In genomic region chr16:89120921-89121351, GRCh38 we compare ENCODE assay signal across 21 cellular contexts. TPM values are rescaled to one million over a fixed set of nuclear protein-coding genes. Genes with fewer than 3 reads are reported as not detected.
A peak's percentile ranks its signal among the peaks of the same experiment; 100 is the strongest.
DNase-seq lines count a peak whose midpoint lies in the region; ATAC-seq and TF ChIP-seq lines count a peak whose summit lies in the region.
"Had no signal": no experiment of that assay in that cellular context is flagged by ENCODE, and none has a peak within 500 bp of the region (broad histone marks: within the 10 kb centered on the region; RNA-seq: fewer than 3 reads in every experiment).

No MANE protein-coding gene starts in this region.

- H3K4me1 Mint-ChIP-seq in activated T-cell treated with anti-CD3 and anti-CD28 coated beads, Interleukin-2, amount 50 U/mL, for 72 hours (ENCODE audit: low read depth): peaks cover 23% of the 10 kb centered on the region
- H3K4me1 Mint-ChIP-seq in glutamatergic neuron (ENCODE audit: low read depth, unreplicated experiment): peaks cover 11% of the 10 kb centered on the region
- no peaks in the 10 kb centered on the region for H3K4me1 Mint-ChIP-seq in Caco-2 (ENCODE audit: low read depth, unreplicated experiment)

- in situ Hi-C loops in GM13977 (cut with MboI; ENCODE audit: low pct_unique_long_range_greater_than_20kb, low sequenced_read_pairs, unreplicated experiment): no loop called here

- H3K27me3 Mint-ChIP-seq in activated T-cell treated with anti-CD3 and anti-CD28 coated beads, Interleukin-2, amount 50 U/mL, for 72 hours (ENCODE audit: low read depth): no peaks in the 10 kb centered on the region
- H3K27me3 Mint-ChIP-seq in glutamatergic neuron (ENCODE audit: unreplicated experiment) (no peaks in the 10 kb centered on the region), Caco-2 (ENCODE audit: insufficient read depth, unreplicated experiment) (no peaks in the 10 kb centered on the region)

- no peak for DNase-seq in activated T-cell treated with anti-CD3 and anti-CD28 coated beads, Interleukin-2, amount 50 U/mL, for 72 hours
- DNase-seq in activated T-cell treated with anti-CD3 and anti-CD28 coated beads, Interleukin-2, amount 50 U/mL, for 48 hours: no peak
- DNase-seq in GM06990 (ENCODE audit: extremely low read depth, insufficient read length) (peak; percentile 10), glutamatergic neuron (peak; percentile 5), posterior vena cava (ENCODE audit: low spot score) (peak; percentile 60), GM13977 (ENCODE audit: low spot score) (no peak), OCI-M1 (lab: John Stamatoyannopoulos, UW) (no peak), Caco-2 (no peak)
- DNase-seq: activated CD4-positive, alpha-beta T cell treated with anti-CD3 and anti-CD28 coated beads, Interleukin-2, amount 50 U/mL, for 4 hours; DMS153; GDM1; IMR-90; NCI-H2171 treated with DMSO at 0.1 percent for 48 hours; NCI-H69; nucleus accumbens; SHP77 had no signal

- CTCF ChIA-PET in Caco-2 (lab: Charles Lee): no interaction called here

- intact Hi-C loops in posterior vena cava (cut with DNase I): no loop called here
- intact Hi-C loops in Caco-2 (cut with micrococcal nuclease; ENCODE audit: unreplicated experiment): no loop called here

- H3K27ac Mint-ChIP-seq in activated T-cell treated with anti-CD3 and anti-CD28 coated beads, Interleukin-2, amount 50 U/mL, for 72 hours: peak overlapping the region; percentile 2
- H3K27ac Mint-ChIP-seq in glutamatergic neuron (ENCODE audit: unreplicated experiment): no peak overlapping the region
- no peak overlapping the region for H3K27ac Mint-ChIP-seq in Caco-2 (ENCODE audit: unreplicated experiment)

- TF ChIP-seq CTCF in GM06990 (IDR thresholded peaks at IDR 0.05; ENCODE audit: insufficient read depth, low read length, poor library complexity, severe bottlenecking) (no peak), glutamatergic neuron (IDR thresholded peaks at IDR 0.05; ENCODE audit: partially characterized antibody, unreplicated experiment) (no peak), GM13977 (IDR thresholded peaks at IDR 0.05; ENCODE audit: extremely low read depth, insufficient read depth, missing control alignments) (no peak), Caco-2 (IDR thresholded peaks at IDR 0.05; ENCODE audit: insufficient read depth in 1 of 2, low read depth in 1 of 2, low read length in 1 of 2, severe bottlenecking in 1 of 2, unreplicated experiment in 1 of 2) (no peak)

- ATAC-seq in activated T-cell treated with anti-CD3 and anti-CD28 coated beads, Interleukin-2, amount 50 U/mL, for 72 hours (replicated peaks in 1 of 2): no peak
- ATAC-seq: left lung had no signal

- H3K4me3 ChIP-seq in GM06990 (replicated peaks; ENCODE audit: low read depth, low read length) (no peak overlapping the region), Caco-2 (ENCODE audit: low read depth, low read length) (no peak overlapping the region)
- H3K4me3 ChIP-seq: BLaER1 treated with 17β-estradiol and CSF1 and Interleukin-3, amounts not matched to agents 10 nM and 100 nM; cardiac muscle cell; left lung; suprapubic skin had no signal

- H3K36me3 ChIP-seq in GM06990 (ENCODE audit: control insufficient read depth, insufficient read depth, low read length) (peaks cover 31% of the 10 kb centered on the region), Caco-2 (ENCODE audit: control insufficient read depth, insufficient read depth, low read length) (peaks cover 5% of the 10 kb centered on the region)

- no peaks in the 10 kb centered on the region for H3K9me3 ChIP-seq in Caco-2
- H3K9me3 ChIP-seq: left lung, suprapubic skin had no signal

- POLR2A ChIA-PET in Caco-2 (lab: Charles Lee): no interaction called here

- BruUV-seq in Caco-2 (replicated peaks; lab: Mats Ljungman, UMichigan): no TSS peak

- H3K36me3 Mint-ChIP-seq in activated T-cell treated with anti-CD3 and anti-CD28 coated beads, Interleukin-2, amount 50 U/mL, for 72 hours (ENCODE audit: insufficient read depth in 2 of 2): peaks cover 8 to 13% of the 10 kb centered on the region in 2 donors
- H3K36me3 Mint-ChIP-seq in glutamatergic neuron (ENCODE audit: unreplicated experiment) (peaks cover 12% of the 10 kb centered on the region), Caco-2 (ENCODE audit: insufficient read depth, unreplicated experiment) (peaks cover 41% of the 10 kb centered on the region)

- no peaks in the 10 kb centered on the region for H3K9me3 Mint-ChIP-seq in activated T-cell treated with anti-CD3 and anti-CD28 coated beads, Interleukin-2, amount 50 U/mL, for 72 hours
- peaks cover 10% of the 10 kb centered on the region for H3K9me3 Mint-ChIP-seq in glutamatergic neuron (ENCODE audit: unreplicated experiment)
- H3K9me3 Mint-ChIP-seq in Caco-2 (ENCODE audit: unreplicated experiment): peaks cover 6% of the 10 kb centered on the region

- H3K27me3 ChIP-seq in GM06990 (replicated peaks; ENCODE audit: control insufficient read depth, insufficient read depth, low read length) (no peaks in the 10 kb centered on the region), Caco-2 (replicated peaks; ENCODE audit: control insufficient read depth, insufficient read depth, low read length) (no peaks in the 10 kb centered on the region)
- H3K27me3 ChIP-seq: BLaER1 treated with 17β-estradiol and CSF1 and Interleukin-3, amounts not matched to agents 10 nM and 100 nM; cardiac muscle cell; left lung; suprapubic skin had no signal

- no peak overlapping the region for H3K4me3 Mint-ChIP-seq in activated T-cell treated with anti-CD3 and anti-CD28 coated beads, Interleukin-2, amount 50 U/mL, for 72 hours
- no peak overlapping the region for H3K4me3 Mint-ChIP-seq in glutamatergic neuron (ENCODE audit: unreplicated experiment)
- H3K4me3 Mint-ChIP-seq in Caco-2 (ENCODE audit: unreplicated experiment): no peak overlapping the region

- no peaks in the 10 kb centered on the region for H3K4me1 ChIP-seq in Caco-2

RNA-seq across cellular contexts. Expression of gene ACSF3, which starts 27.3 kb away (rescaled TPM):
- 10 to 100 TPM; 50.6 to 66.7 TPM for total RNA-seq in activated T-cell treated with anti-CD3 and anti-CD28 coated beads, Interleukin-2, amount 50 U/mL, for 72 hours
- 29.3 TPM for total RNA-seq in glutamatergic neuron (ENCODE audit: unreplicated experiment)
- total RNA-seq in posterior vena cava: 10 to 100 TPM; 19.1 to 21.4 TPM
- total RNA-seq in Caco-2 (2022): 49.5 and 55.2 TPM in 2 replicates

RNA-seq across cellular contexts. Expression of gene CDH15, which starts 50.6 kb away (rescaled TPM):
- not detected for total RNA-seq in activated T-cell treated with anti-CD3 and anti-CD28 coated beads, Interleukin-2, amount 50 U/mL, for 72 hours
- total RNA-seq in glutamatergic neuron (ENCODE audit: unreplicated experiment) (12.6 TPM), posterior vena cava (under 1 TPM in 1 of 2 donors, not detected in 1; 0.46 TPM), Caco-2 (2022) (not detected in 2 replicates)
- total RNA-seq: endothelial cell of umbilical vein had no signal

Comparison
In these comparisons a context has a peak if more than half of its experiments do, and no peak if none do; other contexts are left out.
1. DNase-seq: peak in GM06990 (single experiment), glutamatergic neuron (single experiment) and posterior vena cava (single experiment); none in activated T-cell treated with anti-CD3 and anti-CD28 coated beads, Interleukin-2, amount 50 U/mL, for 72 hours (0 of 2), activated T-cell treated with anti-CD3 and anti-CD28 coated beads, Interleukin-2, amount 50 U/mL, for 48 hours (0 of 2), GM13977 (single experiment), OCI-M1 (single experiment) and Caco-2 (0 of 2).